Comparison of ENCODE assay signal across 2 cellular contexts in genomic region chr22:43812890-43813289, GRCh38.
TF ChIP-seq lines count a peak whose summit lies in the region.

No MANE protein-coding gene starts in this region.

TF ChIP-seq in H1, 55 proteins besides CTCF, POLR2A, EP300 and RAD21:
- peak; percentile 68; the same call in 1 of the 2 replicates for TF ChIP-seq KDM1A (IDR thresholded peaks at IDR 0.05; ENCODE audit: borderline replicate concordance, low read length)
- no peak for TF ChIP-seq SP2 (IDR thresholded peaks at IDR 0.05; ENCODE audit: low read length)
- peak; percentile 23 for TF ChIP-seq EZH2 (IDR thresholded peaks at IDR 0.05; ENCODE audit: low read depth, low read length, severe bottlenecking)
TF ChIP-seq in H1: peak in this region for 2.

TF ChIP-seq in HEK293T, 16 proteins besides CTCF, POLR2A, EP300 and RAD21:
- TF ChIP-seq PKNOX1 (IDR thresholded peaks at IDR 0.05) (no peak), TARDBP (IDR thresholded peaks at IDR 0.05) (no peak), SUZ12 (IDR thresholded peaks at IDR 0.05) (no peak), ELF4 (IDR thresholded peaks at IDR 0.05) (no peak), LEF1 (IDR thresholded peaks at IDR 0.05; ENCODE audit: borderline replicate concordance) (no peak), SP1 (IDR thresholded peaks at IDR 0.05) (no peak), L3MBTL2 (conservative IDR thresholded peaks at IDR 0.05) (no peak), FOXM1 (IDR thresholded peaks at IDR 0.05; ENCODE audit: borderline replicate concordance) (no peak), ARNT (IDR thresholded peaks at IDR 0.05) (no peak), HDGF (IDR thresholded peaks at IDR 0.05; ENCODE audit: borderline replicate concordance) (no peak), FOXA1 (IDR thresholded peaks at IDR 0.05) (no peak), BHLHE40 (IDR thresholded peaks at IDR 0.05; ENCODE audit: borderline replicate concordance) (no peak)
